ENCODE assay signal across 1 cellular context in the genomic region with DNA sequence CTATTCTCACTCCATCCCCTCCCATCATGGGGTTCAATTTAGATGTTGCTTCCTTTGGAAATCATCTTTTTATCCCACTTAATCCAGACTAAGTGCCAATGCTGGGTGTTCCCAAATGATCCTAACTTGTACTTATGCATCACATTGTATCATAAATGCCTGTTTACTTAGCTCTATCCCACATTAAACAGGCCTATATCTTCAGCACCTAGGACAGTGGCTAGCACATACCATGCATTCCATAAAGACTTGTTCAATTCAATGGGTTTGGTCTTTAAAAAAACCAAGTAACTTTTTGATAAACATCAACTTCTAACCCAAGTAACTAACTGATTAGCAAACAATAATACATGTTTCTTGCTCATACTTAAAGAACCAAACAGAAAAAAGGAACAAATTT.
TF ChIP-seq lines count a peak whose summit lies in the region.

No MANE protein-coding gene starts in this region.

TF ChIP-seq in IMR-90, 13 proteins besides CTCF, POLR2A, EP300 and RAD21 (continued from another document):
- TF ChIP-seq, protein P1, sequence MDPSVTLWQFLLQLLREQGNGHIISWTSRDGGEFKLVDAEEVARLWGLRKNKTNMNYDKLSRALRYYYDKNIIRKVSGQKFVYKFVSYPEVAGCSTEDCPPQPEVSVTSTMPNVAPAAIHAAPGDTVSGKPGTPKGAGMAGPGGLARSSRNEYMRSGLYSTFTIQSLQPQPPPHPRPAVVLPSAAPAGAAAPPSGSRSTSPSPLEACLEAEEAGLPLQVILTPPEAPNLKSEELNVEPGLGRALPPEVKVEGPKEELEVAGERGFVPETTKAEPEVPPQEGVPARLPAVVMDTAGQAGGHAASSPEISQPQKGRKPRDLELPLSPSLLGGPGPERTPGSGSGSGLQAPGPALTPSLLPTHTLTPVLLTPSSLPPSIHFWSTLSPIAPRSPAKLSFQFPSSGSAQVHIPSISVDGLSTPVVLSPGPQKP (IDR thresholded peaks at IDR 0.05; ENCODE audit: borderline replicate concordance, low read depth, low read length), result no peak
- TF ChIP-seq MXI1 (IDR thresholded peaks at IDR 0.05; ENCODE audit: borderline replicate concordance, low read depth, low read length) (no peak), BHLHE40 (IDR thresholded peaks at IDR 0.05; ENCODE audit: low read depth, low read length) (no peak), FOS (IDR thresholded peaks at IDR 0.05; ENCODE audit: low read depth, low read length) (no peak), CEBPB (IDR thresholded peaks at IDR 0.05; ENCODE audit: low read depth, low read length) (no peak), NFE2L2 (IDR thresholded peaks at IDR 0.05; ENCODE audit: low read depth, low read length) (no peak), MAZ (IDR thresholded peaks at IDR 0.05; ENCODE audit: borderline replicate concordance, low read depth, low read length) (no peak), RCOR1 (IDR thresholded peaks at IDR 0.05; ENCODE audit: insufficient replicate concordance, low read length) (no peak)
TF ChIP-seq in IMR-90: peak in this region for 0.
